In genomic region chr9:120974181-120974580, GRCh38 we compare ENCODE assay signal across 1 cellular context.
TF ChIP-seq lines count a peak whose summit lies in the region.

No MANE protein-coding gene starts in this region.

TF ChIP-seq in HepG2, 621 proteins besides CTCF, POLR2A, EP300 and RAD21:
- no peak for TF ChIP-seq BCL3 (CRISPR knock-in tag; IDR thresholded peaks at IDR 0.05)
